27 cellular contexts compared by ENCODE assay signal in genomic region chr1:230020451-230020850, GRCh38.
"Had no signal": no experiment of that assay in that cellular context is flagged by ENCODE, and none has a peak within 500 bp of the region (broad histone marks: within the 10 kb centered on the region; RNA-seq: fewer than 3 reads in every experiment).

No MANE protein-coding gene starts in this region.

- H3K4me1 Mint-ChIP-seq: natural killer cell; nephron; stimulated activated effector memory CD8-positive, alpha-beta T cell treated with anti-CD3 and anti-CD28 coated beads, Interleukin-12 subunit alpha, Interleukin-12 subunit beta, amount 100 ng/mL, for 72 hours; stimulated activated naive B cell treated with anti-CD40 and anti-IgM and Interleukin-4, amounts not matched to agents 10 μg/mL and 1 μg/mL and 100 μg/mL, for 72 hours had no signal

- H3K36me3 Mint-ChIP-seq: natural killer cell; neural progenitor cell; stimulated activated effector memory CD8-positive, alpha-beta T cell treated with anti-CD3 and anti-CD28 coated beads, Interleukin-12 subunit alpha, Interleukin-12 subunit beta, amount 100 ng/mL, for 72 hours had no signal

- H3K4me1 ChIP-seq: pancreas, psoas muscle, right lobe of liver, sigmoid colon, stomach, thyroid gland, tibial nerve, upper lobe of left lung, vagina had no signal

- H3K27me3 ChIP-seq: pancreas, right lobe of liver, sigmoid colon, stomach, thyroid gland, tibial nerve, upper lobe of left lung, vagina had no signal

- DNase-seq: naive thymus-derived CD4-positive, alpha-beta T cell; natural killer cell; occipital lobe; pancreas; psoas muscle; right cardiac atrium; right lobe of liver; sigmoid colon; small intestine; stimulated activated CD4-positive, alpha-beta T cell treated with anti-CD3 and anti-CD28 coated beads, Interleukin-15, amount 100 ng/mL, for 24 hours; stimulated activated CD4-positive, alpha-beta T cell treated with anti-CD3 and anti-CD28 coated beads, Interleukin-2, amount 100 ng/mL, for 24 hours; stimulated activated CD4-positive, alpha-beta T cell treated with anti-CD3 and anti-CD28 coated beads, Interleukin-2, amount 100 ng/mL, for 48 hours; stimulated activated CD4-positive, alpha-beta T cell treated with anti-CD3 and anti-CD28 coated beads, Interleukin-4, amount 100 ng/mL, for 24 hours; stimulated activated naive B cell treated with anti-CD40 and anti-IgM and Interleukin-4, amounts not matched to agents 10 μg/mL and 1 μg/mL and 100 μg/mL, for 72 hours; stimulated activated naive CD4-positive, alpha-beta T cell treated with Interleukin-2 at 50 U/mL for 16 hours; stomach; thyroid gland; trophoblast cell; upper lobe of left lung had no signal

- H3K27me3 Mint-ChIP-seq: progenitor cell of endocrine pancreas; stimulated activated naive CD8-positive, alpha-beta T cell treated with anti-CD3 and anti-CD28 coated beads, Interleukin-15, Interleukin-2, amounts not matched to agents 100 ng/mL and 50 ng/mL, for 24 hours had no signal

- H3K4me3 Mint-ChIP-seq: naive thymus-derived CD4-positive, alpha-beta T cell; natural killer cell; nephron; neural progenitor cell; stimulated activated effector memory CD8-positive, alpha-beta T cell treated with anti-CD3 and anti-CD28 coated beads, Interleukin-12 subunit alpha, Interleukin-12 subunit beta, amount 100 ng/mL, for 72 hours; stimulated activated naive B cell treated with anti-CD40 and anti-IgM and Interleukin-4, amounts not matched to agents 10 μg/mL and 1 μg/mL and 100 μg/mL, for 72 hours; stimulated activated naive CD8-positive, alpha-beta T cell treated with anti-CD3 and anti-CD28 coated beads, Interleukin-15, Interleukin-2, amounts not matched to agents 100 ng/mL and 50 ng/mL, for 24 hours had no signal

- ATAC-seq: naive thymus-derived CD4-positive, alpha-beta T cell; natural killer cell; pancreas; psoas muscle; right cardiac atrium; right lobe of liver; stimulated activated effector memory CD8-positive, alpha-beta T cell treated with anti-CD3 and anti-CD28 coated beads, Interleukin-12 subunit alpha, Interleukin-12 subunit beta, amount 100 ng/mL, for 72 hours; stimulated activated naive B cell treated with anti-CD40 and anti-IgM and Interleukin-4, amounts not matched to agents 10 μg/mL and 1 μg/mL and 100 μg/mL, for 72 hours had no signal

- FAIRE-seq: pancreas, small intestine had no signal

- H3K9ac ChIP-seq: neural progenitor cell had no signal

- H3K27ac Mint-ChIP-seq: naive thymus-derived CD4-positive, alpha-beta T cell; natural killer cell; nephron; neural progenitor cell; progenitor cell of endocrine pancreas; stimulated activated effector memory CD8-positive, alpha-beta T cell treated with anti-CD3 and anti-CD28 coated beads, Interleukin-12 subunit alpha, Interleukin-12 subunit beta, amount 100 ng/mL, for 72 hours; stimulated activated naive B cell treated with anti-CD40 and anti-IgM and Interleukin-4, amounts not matched to agents 10 μg/mL and 1 μg/mL and 100 μg/mL, for 72 hours; stimulated activated naive CD8-positive, alpha-beta T cell treated with anti-CD3 and anti-CD28 coated beads, Interleukin-15, Interleukin-2, amounts not matched to agents 100 ng/mL and 50 ng/mL, for 24 hours had no signal

- H3K36me3 ChIP-seq: neural progenitor cell, pancreas, right lobe of liver, sigmoid colon, stomach, thoracic aorta, thyroid gland, tibial nerve, upper lobe of left lung, vagina had no signal

- H3K9me3 ChIP-seq: pancreas, right lobe of liver, sigmoid colon, stomach, thoracic aorta, thyroid gland, tibial nerve, upper lobe of left lung, vagina had no signal

- H3K27ac ChIP-seq: neural progenitor cell, pancreas, psoas muscle, right lobe of liver, sigmoid colon, stomach, thoracic aorta, thyroid gland, tibial nerve, upper lobe of left lung, vagina had no signal

- H3K4me3 ChIP-seq: neural progenitor cell, pancreas, psoas muscle, right lobe of liver, sigmoid colon, stomach, thoracic aorta, thyroid gland, tibial nerve, upper lobe of left lung, vagina had no signal
